In the genomic region with DNA sequence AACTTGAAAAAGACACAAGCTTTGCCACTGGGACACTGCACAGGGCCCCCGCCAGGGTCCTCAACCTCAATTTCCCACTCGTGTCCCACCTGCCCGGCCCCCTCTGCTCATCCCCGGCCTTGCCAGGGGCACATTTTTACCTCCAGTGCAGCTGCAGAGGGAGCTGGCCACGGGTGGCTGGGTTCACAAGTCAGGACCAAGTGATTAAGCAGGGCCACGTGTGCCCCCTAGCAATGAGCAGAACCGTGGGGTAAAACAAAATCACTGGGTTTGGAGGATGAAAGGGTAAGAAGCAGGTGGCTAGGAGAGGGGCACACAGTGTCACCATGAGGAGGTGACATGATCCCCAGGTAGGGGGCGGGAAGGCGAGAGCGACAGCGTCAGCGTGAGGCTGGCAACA, we compare ENCODE assay signal across 20 cellular contexts.
"Had no signal": no experiment of that assay in that cellular context is flagged by ENCODE, and none has a peak within 500 bp of the region (broad histone marks: within the 10 kb centered on the region; RNA-seq: fewer than 3 reads in every experiment).

No MANE protein-coding gene starts in this region.

- FAIRE-seq: colon, frontal cortex, small intestine had no signal

- H3K4me3 Mint-ChIP-seq: immature natural killer cell; naive thymus-derived CD4-positive, alpha-beta T cell; nephron; stimulated activated naive CD8-positive, alpha-beta T cell treated with anti-CD3 and anti-CD28 coated beads, Interleukin-15, amount 100 ng/mL, for 72 hours had no signal

- H3K4me3 ChIP-seq: dorsolateral prefrontal cortex, left lung, right lobe of liver, suprapubic skin, transverse colon, vagina had no signal

- H3K9me3 ChIP-seq: left lung, right lobe of liver, suprapubic skin, transverse colon, vagina had no signal

- H3K4me1 Mint-ChIP-seq: immature natural killer cell; stimulated activated naive CD8-positive, alpha-beta T cell treated with anti-CD3 and anti-CD28 coated beads, Interleukin-15, amount 100 ng/mL, for 72 hours had no signal

- H2AFZ ChIP-seq: parathyroid adenoma had no signal

- H3K4me1 ChIP-seq: parathyroid adenoma, right lobe of liver, transverse colon had no signal

- H3K79me2 ChIP-seq: parathyroid adenoma had no signal

- H3K27ac ChIP-seq: dorsolateral prefrontal cortex, left lung, parathyroid adenoma, right lobe of liver, suprapubic skin, transverse colon, vagina had no signal

- H3K9me3 Mint-ChIP-seq: immature natural killer cell; naive thymus-derived CD4-positive, alpha-beta T cell; nephron; stimulated activated naive CD8-positive, alpha-beta T cell treated with anti-CD3 and anti-CD28 coated beads, Interleukin-15, amount 100 ng/mL, for 72 hours had no signal

- H3K27ac Mint-ChIP-seq: immature natural killer cell; naive thymus-derived CD4-positive, alpha-beta T cell; nephron had no signal

- H3K36me3 Mint-ChIP-seq: immature natural killer cell; naive thymus-derived CD4-positive, alpha-beta T cell had no signal

- H3K27me3 Mint-ChIP-seq: stimulated activated naive CD8-positive, alpha-beta T cell treated with anti-CD3 and anti-CD28 coated beads, Interleukin-15, amount 100 ng/mL, for 72 hours had no signal

- H3K27me3 ChIP-seq: dorsolateral prefrontal cortex, left lung, right lobe of liver, transverse colon, vagina had no signal

- H3K36me3 ChIP-seq: left lung, right lobe of liver, suprapubic skin, transverse colon, vagina had no signal

- H3K9ac ChIP-seq: parathyroid adenoma had no signal

- DNase-seq: dorsolateral prefrontal cortex; effector CD4-positive, alpha-beta T cell; immature natural killer cell; left lung; mesenchymal stem cell; midbrain; naive thymus-derived CD4-positive, alpha-beta T cell; right lobe of liver; small intestine; stimulated activated CD4-positive, alpha-beta T cell treated with anti-CD3 and anti-CD28 coated beads, Interleukin-15, amount 100 ng/mL, for 24 hours; stimulated activated CD4-positive, alpha-beta T cell treated with anti-CD3 and anti-CD28 coated beads, Interleukin-2, amount 100 ng/mL, for 48 hours; stimulated activated naive CD4-positive, alpha-beta T cell; stimulated activated naive CD8-positive, alpha-beta T cell treated with anti-CD3 and anti-CD28 coated beads, Interleukin-15, amount 100 ng/mL, for 72 hours; transverse colon had no signal

- ATAC-seq: left lung; naive thymus-derived CD4-positive, alpha-beta T cell; stimulated activated naive CD8-positive, alpha-beta T cell treated with anti-CD3 and anti-CD28 coated beads, Interleukin-15, amount 100 ng/mL, for 72 hours had no signal
